In the genomic region with DNA sequence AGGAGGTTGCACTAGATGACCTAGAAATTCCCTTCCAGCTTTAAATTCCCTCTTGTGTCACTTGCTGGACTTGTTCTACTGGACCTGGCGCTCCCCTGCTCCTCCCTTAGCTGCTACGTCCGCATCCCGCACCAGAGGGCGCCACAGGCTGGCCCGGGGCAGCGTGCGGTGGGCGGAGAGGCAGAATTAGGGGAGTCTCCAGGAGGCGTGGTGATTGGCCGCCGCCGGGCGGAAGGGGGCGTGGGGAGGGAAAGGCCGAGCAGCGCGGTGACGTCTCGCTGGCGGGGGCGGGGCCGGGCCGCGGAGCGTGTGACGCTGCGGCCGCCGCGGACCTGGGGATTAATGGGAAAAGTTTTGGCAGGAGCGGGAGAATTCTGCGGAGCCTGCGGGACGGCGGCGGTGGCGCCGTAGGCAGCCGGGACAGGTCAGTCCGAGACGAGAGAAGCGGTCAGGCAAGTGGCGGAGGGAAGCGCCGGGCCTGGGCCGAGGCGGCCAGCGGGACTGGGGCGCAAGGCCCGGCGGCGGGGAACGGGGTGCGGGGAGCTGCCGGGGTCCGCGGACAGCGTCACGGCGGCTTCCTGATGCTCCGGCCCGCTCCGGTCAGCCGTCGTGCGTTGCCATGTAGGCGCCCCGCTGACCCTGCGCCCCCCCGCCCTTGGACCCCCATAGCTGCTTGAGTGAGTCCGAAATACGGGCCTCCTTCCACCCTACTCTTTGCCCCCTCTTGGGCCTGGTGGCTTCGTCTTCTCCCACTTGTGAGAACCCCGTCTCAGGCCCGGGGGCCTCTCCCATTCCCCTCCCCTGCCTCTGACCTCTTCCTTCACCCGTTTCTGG, we compare ENCODE assay signal across 1 cellular context.
A peak's percentile ranks its signal among the peaks of the same experiment; 100 is the strongest.
TF ChIP-seq lines count a peak whose summit lies in the region.

Gene PPARD, plus strand, starts transcription at position 301 of the 834 bp plus-strand sequence. CDS start 68,530 bp downstream, outside the sequence.

TF ChIP-seq in HepG2, 621 proteins besides CTCF, POLR2A, EP300 and RAD21 (continued from another document and continues in another):
- TF ChIP-seq, protein P1, sequence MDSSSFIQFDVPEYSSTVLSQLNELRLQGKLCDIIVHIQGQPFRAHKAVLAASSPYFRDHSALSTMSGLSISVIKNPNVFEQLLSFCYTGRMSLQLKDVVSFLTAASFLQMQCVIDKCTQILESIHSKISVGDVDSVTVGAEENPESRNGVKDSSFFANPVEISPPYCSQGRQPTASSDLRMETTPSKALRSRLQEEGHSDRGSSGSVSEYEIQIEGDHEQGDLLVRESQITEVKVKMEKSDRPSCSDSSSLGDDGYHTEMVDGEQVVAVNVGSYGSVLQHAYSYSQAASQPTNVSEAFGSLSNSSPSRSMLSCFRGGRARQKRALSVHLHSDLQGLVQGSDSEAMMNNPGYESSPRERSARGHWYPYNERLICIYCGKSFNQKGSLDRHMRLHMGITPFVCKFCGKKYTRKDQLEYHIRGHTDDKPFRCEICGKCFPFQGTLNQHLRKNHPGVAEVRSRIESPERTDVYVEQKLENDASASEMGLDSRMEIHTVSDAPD (CRISPR knock-in tag; IDR thresholded peaks at IDR 0.05): no peak; the same call in 1 of the 2 replicates
- TF ChIP-seq KAT8 (CRISPR knock-in tag; IDR thresholded peaks at IDR 0.05) (peak; percentile 86), ZFP41 (CRISPR knock-in tag; IDR thresholded peaks at IDR 0.05; ENCODE audit: borderline replicate concordance) (no peak), TEAD2 (CRISPR knock-in tag; IDR thresholded peaks at IDR 0.05) (no peak), DDIT3 (CRISPR knock-in tag; IDR thresholded peaks at IDR 0.05) (no peak), HOXA7 (CRISPR knock-in tag; IDR thresholded peaks at IDR 0.05) (no peak), ZNF549 (CRISPR knock-in tag; IDR thresholded peaks at IDR 0.05) (no peak), PATZ1 (CRISPR knock-in tag; IDR thresholded peaks at IDR 0.05) (peak; percentile 75), ZBTB20 (CRISPR knock-in tag; IDR thresholded peaks at IDR 0.05; ENCODE audit: borderline replicate concordance, low read depth) (peak; percentile 38; the same call in 1 of the 2 replicates), PAF1 (CRISPR knock-in tag; IDR thresholded peaks at IDR 0.05) (no peak), ZSCAN12 (CRISPR knock-in tag; IDR thresholded peaks at IDR 0.05) (0 out of 2 replicates have a peak, but pooled peaks have one; percentile 52), ZNF816 (CRISPR knock-in tag; IDR thresholded peaks at IDR 0.05; ENCODE audit: borderline replicate concordance) (no peak), FOSL1 (CRISPR knock-in tag; IDR thresholded peaks at IDR 0.05; ENCODE audit: borderline replicate concordance) (no peak), TGIF2 (CRISPR knock-in tag; IDR thresholded peaks at IDR 0.05) (0 out of 2 replicates have a peak, but pooled peaks have one; percentile 55), GTF3A (CRISPR knock-in tag; conservative IDR thresholded peaks at IDR 0.05) (no peak), MZF1 (CRISPR knock-in tag; IDR thresholded peaks at IDR 0.05; ENCODE audit: borderline replicate concordance) (no peak), FOXA3 (CRISPR knock-in tag; IDR thresholded peaks at IDR 0.05) (peak; percentile 84), KLF9 (CRISPR knock-in tag; IDR thresholded peaks at IDR 0.05; ENCODE audit: low read depth) (peak; percentile 95; the same call in 1 of the 2 replicates), ZNF121 (CRISPR knock-in tag; IDR thresholded peaks at IDR 0.05) (0 out of 2 replicates have a peak, but pooled peaks have one; percentile 21), CREBL2 (CRISPR knock-in tag; IDR thresholded peaks at IDR 0.05; ENCODE audit: borderline replicate concordance) (no peak), ZNF781 (CRISPR knock-in tag; IDR thresholded peaks at IDR 0.05; ENCODE audit: borderline replicate concordance, not compliant biosample characterization) (no peak), ISL2 (CRISPR knock-in tag; IDR thresholded peaks at IDR 0.05) (peak; percentile 81), DMTF1 (CRISPR knock-in tag; IDR thresholded peaks at IDR 0.05) (no peak), ZNF292 (CRISPR knock-in tag; IDR thresholded peaks at IDR 0.05; ENCODE audit: borderline replicate concordance, low read depth) (no peak), CENPBD1 (CRISPR knock-in tag; IDR thresholded peaks at IDR 0.05; ENCODE audit: borderline replicate concordance, low read depth) (no peak), HMGXB3 (CRISPR knock-in tag; IDR thresholded peaks at IDR 0.05; ENCODE audit: borderline replicate concordance) (peak; percentile 86; the same call in 1 of the 2 replicates), CBX2 (IDR thresholded peaks at IDR 0.05; ENCODE audit: low read depth, low read length) (no peak), CBX2 (CRISPR knock-in tag; IDR thresholded peaks at IDR 0.05; ENCODE audit: low read depth) (0 out of 2 replicates have a peak, but pooled peaks have one; percentile 42), CCDC6 (CRISPR knock-in tag; IDR thresholded peaks at IDR 0.05) (0 out of 2 replicates have a peak, but pooled peaks have one; percentile 12)
- TF ChIP-seq, protein P2, sequence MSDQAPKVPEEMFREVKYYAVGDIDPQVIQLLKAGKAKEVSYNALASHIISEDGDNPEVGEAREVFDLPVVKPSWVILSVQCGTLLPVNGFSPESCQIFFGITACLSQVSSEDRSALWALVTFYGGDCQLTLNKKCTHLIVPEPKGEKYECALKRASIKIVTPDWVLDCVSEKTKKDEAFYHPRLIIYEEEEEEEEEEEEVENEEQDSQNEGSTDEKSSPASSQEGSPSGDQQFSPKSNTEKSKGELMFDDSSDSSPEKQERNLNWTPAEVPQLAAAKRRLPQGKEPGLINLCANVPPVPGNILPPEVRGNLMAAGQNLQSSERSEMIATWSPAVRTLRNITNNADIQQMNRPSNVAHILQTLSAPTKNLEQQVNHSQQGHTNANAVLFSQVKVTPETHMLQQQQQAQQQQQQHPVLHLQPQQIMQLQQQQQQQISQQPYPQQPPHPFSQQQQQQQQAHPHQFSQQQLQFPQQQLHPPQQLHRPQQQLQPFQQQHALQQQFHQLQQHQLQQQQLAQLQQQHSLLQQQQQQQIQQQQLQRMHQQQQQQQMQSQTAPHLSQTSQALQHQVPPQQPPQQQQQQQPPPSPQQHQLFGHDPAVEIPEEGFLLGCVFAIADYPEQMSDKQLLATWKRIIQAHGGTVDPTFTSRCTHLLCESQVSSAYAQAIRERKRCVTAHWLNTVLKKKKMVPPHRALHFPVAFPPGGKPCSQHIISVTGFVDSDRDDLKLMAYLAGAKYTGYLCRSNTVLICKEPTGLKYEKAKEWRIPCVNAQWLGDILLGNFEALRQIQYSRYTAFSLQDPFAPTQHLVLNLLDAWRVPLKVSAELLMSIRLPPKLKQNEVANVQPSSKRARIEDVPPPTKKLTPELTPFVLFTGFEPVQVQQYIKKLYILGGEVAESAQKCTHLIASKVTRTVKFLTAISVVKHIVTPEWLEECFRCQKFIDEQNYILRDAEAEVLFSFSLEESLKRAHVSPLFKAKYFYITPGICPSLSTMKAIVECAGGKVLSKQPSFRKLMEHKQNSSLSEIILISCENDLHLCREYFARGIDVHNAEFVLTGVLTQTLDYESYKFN (CRISPR knock-in tag; conservative IDR thresholded peaks at IDR 0.05): peak; percentile 69
- TF ChIP-seq, protein P3, sequence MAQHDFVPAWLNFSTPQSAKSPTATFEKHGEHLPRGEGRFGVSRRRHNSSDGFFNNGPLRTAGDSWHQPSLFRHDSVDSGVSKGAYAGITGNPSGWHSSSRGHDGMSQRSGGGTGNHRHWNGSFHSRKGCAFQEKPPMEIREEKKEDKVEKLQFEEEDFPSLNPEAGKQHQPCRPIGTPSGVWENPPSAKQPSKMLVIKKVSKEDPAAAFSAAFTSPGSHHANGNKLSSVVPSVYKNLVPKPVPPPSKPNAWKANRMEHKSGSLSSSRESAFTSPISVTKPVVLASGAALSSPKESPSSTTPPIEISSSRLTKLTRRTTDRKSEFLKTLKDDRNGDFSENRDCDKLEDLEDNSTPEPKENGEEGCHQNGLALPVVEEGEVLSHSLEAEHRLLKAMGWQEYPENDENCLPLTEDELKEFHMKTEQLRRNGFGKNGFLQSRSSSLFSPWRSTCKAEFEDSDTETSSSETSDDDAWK (CRISPR knock-in tag; IDR thresholded peaks at IDR 0.05): no peak
- TF ChIP-seq, protein P4, sequence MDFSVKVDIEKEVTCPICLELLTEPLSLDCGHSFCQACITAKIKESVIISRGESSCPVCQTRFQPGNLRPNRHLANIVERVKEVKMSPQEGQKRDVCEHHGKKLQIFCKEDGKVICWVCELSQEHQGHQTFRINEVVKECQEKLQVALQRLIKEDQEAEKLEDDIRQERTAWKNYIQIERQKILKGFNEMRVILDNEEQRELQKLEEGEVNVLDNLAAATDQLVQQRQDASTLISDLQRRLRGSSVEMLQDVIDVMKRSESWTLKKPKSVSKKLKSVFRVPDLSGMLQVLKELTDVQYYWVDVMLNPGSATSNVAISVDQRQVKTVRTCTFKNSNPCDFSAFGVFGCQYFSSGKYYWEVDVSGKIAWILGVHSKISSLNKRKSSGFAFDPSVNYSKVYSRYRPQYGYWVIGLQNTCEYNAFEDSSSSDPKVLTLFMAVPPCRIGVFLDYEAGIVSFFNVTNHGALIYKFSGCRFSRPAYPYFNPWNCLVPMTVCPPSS (IDR thresholded peaks at IDR 0.05): no peak
- TF ChIP-seq, protein P5, sequence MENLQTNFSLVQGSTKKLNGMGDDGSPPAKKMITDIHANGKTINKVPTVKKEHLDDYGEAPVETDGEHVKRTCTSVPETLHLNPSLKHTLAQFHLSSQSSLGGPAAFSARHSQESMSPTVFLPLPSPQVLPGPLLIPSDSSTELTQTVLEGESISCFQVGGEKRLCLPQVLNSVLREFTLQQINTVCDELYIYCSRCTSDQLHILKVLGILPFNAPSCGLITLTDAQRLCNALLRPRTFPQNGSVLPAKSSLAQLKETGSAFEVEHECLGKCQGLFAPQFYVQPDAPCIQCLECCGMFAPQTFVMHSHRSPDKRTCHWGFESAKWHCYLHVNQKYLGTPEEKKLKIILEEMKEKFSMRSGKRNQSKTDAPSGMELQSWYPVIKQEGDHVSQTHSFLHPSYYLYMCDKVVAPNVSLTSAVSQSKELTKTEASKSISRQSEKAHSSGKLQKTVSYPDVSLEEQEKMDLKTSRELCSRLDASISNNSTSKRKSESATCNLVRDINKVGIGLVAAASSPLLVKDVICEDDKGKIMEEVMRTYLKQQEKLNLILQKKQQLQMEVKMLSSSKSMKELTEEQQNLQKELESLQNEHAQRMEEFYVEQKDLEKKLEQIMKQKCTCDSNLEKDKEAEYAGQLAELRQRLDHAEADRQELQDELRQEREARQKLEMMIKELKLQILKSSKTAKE (CRISPR knock-in tag; IDR thresholded peaks at IDR 0.05; ENCODE audit: borderline replicate concordance): peak; percentile 64
